Comparison of ENCODE assay signal across 8 cellular contexts in genomic region chr3:170811928-170812591, GRCh38. TPM values are rescaled to one million over a fixed set of nuclear protein-coding genes. Genes with fewer than 3 reads are reported as not detected.
A peak's percentile ranks its signal among the peaks of the same experiment; 100 is the strongest.
DNase-seq lines count a peak whose midpoint lies in the region; ATAC-seq, FAIRE-seq and TF ChIP-seq lines count a peak whose summit lies in the region.

No MANE protein-coding gene starts in this region.

- H3K9me3 Mint-ChIP-seq in WTC11, result peaks cover 10% of the 10 kb centered on the region

- POLR2A ChIA-PET in WTC11 (lab: Charles Lee), result no interaction called here

- H3K36me3 ChIP-seq in bronchial epithelial cell (ENCODE audit: control insufficient read depth, insufficient read depth, low read length) (no peaks in the 10 kb centered on the region), kidney epithelial cell (ENCODE audit: control insufficient read depth, insufficient read depth, low read length) (no peaks in the 10 kb centered on the region)

- H3K4me3 ChIP-seq in bronchial epithelial cell (ENCODE audit: low read depth, low read length), result no peak overlapping the region
- H3K4me3 ChIP-seq in kidney epithelial cell (ENCODE audit: low read depth, low read length), result no peak overlapping the region

- H3K27me3 ChIP-seq in bronchial epithelial cell (ENCODE audit: control insufficient read depth, insufficient read depth, low read length) (no peaks in the 10 kb centered on the region), kidney epithelial cell (ENCODE audit: control insufficient read depth, insufficient read depth, low read length) (no peaks in the 10 kb centered on the region)

- no peak overlapping the region for H3K27ac Mint-ChIP-seq in WTC11

- peaks cover 11% of the 10 kb centered on the region for H3K27me3 Mint-ChIP-seq in WTC11 (ENCODE audit: low read depth)

- CTCF ChIA-PET in WTC11 (lab: Charles Lee), result interaction anchor here (0.5 to 7.2 kb wide), 52 partner anchors 9 to 1984 kb away, joined by 3 to 138 read pairs (median 4); partner anchors contain the start of genes CLDN11, RPL22L1 and SLC7A14

- FAIRE-seq in bronchial epithelial cell (lab: Jason Lieb, UNC), result no peak

- no peak overlapping the region for H3K4me3 Mint-ChIP-seq in WTC11

- peak; percentile 68 for ATAC-seq in HG03103 (IDR thresholded peaks at IDR 0.05; ENCODE audit: low read depth, unreplicated experiment)
- peak; percentile 82 for ATAC-seq in WTC11

- H3K36me3 Mint-ChIP-seq in WTC11, result peaks cover 7% of the 10 kb centered on the region; the same call in 1 of the 2 replicates

- DNase-seq in activated gamma-delta T cell treated with Interleukin-2 at 50 U/mL for 16 hours (peak; percentile 54), activated gamma-delta T cell (lab: John Stamatoyannopoulos, UW) (no peak), NCI-H2227 treated with DMSO at 0.1 percent for 48 hours (lab: John Stamatoyannopoulos, UW) (peak; percentile 73), WTC11 (ENCODE audit: low spot score) (peak; percentile 77), bronchial epithelial cell (ENCODE audit: low read depth) (peak; percentile 73), kidney epithelial cell (ENCODE audit: low read depth) (no peak)
- peak; percentile 65 to 70 for DNase-seq in stimulated activated CD4-positive, alpha-beta T cell treated with anti-CD3 and anti-CD28 coated beads, Interleukin-2, amount 100 ng/mL, for 24 hours

- TF ChIP-seq CTCF in WTC11 (IDR thresholded peaks at IDR 0.05) (peak; percentile 84), bronchial epithelial cell (IDR thresholded peaks at IDR 0.05; ENCODE audit: insufficient read depth, low read length, severe bottlenecking) (peak; percentile 79), kidney epithelial cell (IDR thresholded peaks at IDR 0.05; ENCODE audit: insufficient read depth, low read length, poor library complexity, severe bottlenecking) (peak; percentile 82)

- peaks cover 60% of the 10 kb centered on the region for H3K4me1 Mint-ChIP-seq in WTC11

TF ChIP-seq in WTC11, 78 proteins besides CTCF, POLR2A, EP300 and RAD21:
- TF ChIP-seq PRDM15 (CRISPR knock-in tag; IDR thresholded peaks at IDR 0.05) (no peak), NR1H2 (CRISPR knock-in tag; IDR thresholded peaks at IDR 0.05) (no peak), TEAD1 (CRISPR knock-in tag; IDR thresholded peaks at IDR 0.05) (no peak), ELF4 (CRISPR knock-in tag; IDR thresholded peaks at IDR 0.05; ENCODE audit: low read depth) (no peak), CREB1 (CRISPR knock-in tag; IDR thresholded peaks at IDR 0.05) (no peak), MLX (CRISPR knock-in tag; IDR thresholded peaks at IDR 0.05) (no peak), ATF6 (CRISPR knock-in tag; IDR thresholded peaks at IDR 0.05) (no peak), ZNF232 (CRISPR knock-in tag; IDR thresholded peaks at IDR 0.05) (no peak), ZBTB21 (CRISPR knock-in tag; IDR thresholded peaks at IDR 0.05; ENCODE audit: borderline replicate concordance) (no peak), ZMAT4 (CRISPR knock-in tag; IDR thresholded peaks at IDR 0.05) (no peak)

RNA-seq across cellular contexts. Expression of gene RPL22L1, which starts 57.9 kb away (rescaled TPM):
- total RNA-seq in WTC11 (2021), result 120 to 169 TPM (median 125 TPM) in 3 replicates
- total RNA-seq in bronchial epithelial cell, result 71.3 and 116 TPM in 2 replicates
- 323 and 350 TPM in 2 replicates for total RNA-seq in kidney epithelial cell

Comparison
In these comparisons a context has a peak if more than half of its experiments do, and no peak if none do; other contexts are left out.
1. DNase-seq: peak in activated gamma-delta T cell treated with Interleukin-2 at 50 U/mL for 16 hours (single experiment), NCI-H2227 treated with DMSO at 0.1 percent for 48 hours (single experiment), WTC11 (single experiment), bronchial epithelial cell (single experiment) and stimulated activated CD4-positive, alpha-beta T cell treated with anti-CD3 and anti-CD28 coated beads, Interleukin-2, amount 100 ng/mL, for 24 hours (2 of 2); none in activated gamma-delta T cell (single experiment) and kidney epithelial cell (single experiment).
2. Peak in every context shown above with its lines, with median percentiles within 50 percentile points of each other: CTCF ChIP-seq.